17 cellular contexts compared by ENCODE assay signal in the genomic region with DNA sequence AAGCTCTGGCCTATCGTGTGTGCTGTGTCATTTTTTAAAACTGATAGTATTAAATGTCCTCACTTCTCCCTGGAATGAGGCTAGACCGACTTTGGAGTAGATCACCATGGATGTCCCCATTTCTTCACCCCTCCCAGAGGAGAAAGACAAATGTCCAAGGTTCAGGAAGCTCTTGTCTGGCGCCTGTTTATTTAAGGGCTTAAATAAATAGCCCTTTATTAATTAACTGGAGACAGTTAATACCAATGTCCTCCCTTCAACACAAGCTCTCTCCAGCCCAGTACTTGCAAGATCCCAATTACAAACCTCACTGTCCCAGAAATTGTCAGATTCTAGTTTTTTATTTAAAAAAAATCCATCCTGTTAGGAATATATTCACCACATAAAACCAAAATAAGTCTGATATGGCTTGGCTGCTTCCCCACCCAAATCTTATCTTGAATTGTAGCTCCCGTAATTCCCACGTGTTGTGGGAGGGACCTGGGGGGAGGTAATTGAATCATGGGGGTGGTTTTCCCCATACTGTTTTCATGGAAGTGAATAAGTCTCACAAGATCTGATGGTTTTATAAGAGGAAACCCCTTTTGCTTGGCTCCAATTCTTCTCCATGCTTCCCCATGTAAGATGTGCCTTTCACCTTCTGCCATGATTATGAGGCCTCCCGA.
DNase-seq lines count a peak whose midpoint lies in the region; ATAC-seq and TF ChIP-seq lines count a peak whose summit lies in the region.
"Had no signal": no experiment of that assay in that cellular context is flagged by ENCODE, and none has a peak within 500 bp of the region (broad histone marks: within the 10 kb centered on the region; RNA-seq: fewer than 3 reads in every experiment).

No MANE protein-coding gene starts in this region.

- no peak for TF ChIP-seq EP300 in upper lobe of left lung (IDR thresholded peaks at IDR 0.05)

- no peak overlapping the region for H3K4me3 Mint-ChIP-seq in activated CD4-positive, alpha-beta T cell treated with anti-CD3 and anti-CD28 coated beads for 36 hours
- H3K4me3 Mint-ChIP-seq: B cell; CD8-positive, alpha-beta T cell; GM23338 had no signal

- H3K4me3 ChIP-seq in LNCaP clone FGC (ENCODE audit: low read depth, low read length) (no peak overlapping the region), hepatocyte (no peak overlapping the region), liver (ENCODE audit: low read depth in 1 of 3, low read length in 3 of 3) (peak overlapping the region; percentile 62 to 75 (median 70)), upper lobe of left lung (no peak overlapping the region)
- H3K4me3 ChIP-seq: BLaER1 treated with 17β-estradiol and CSF1 and Interleukin-3, amounts not matched to agents 10 nM and 100 nM; GM12878; GM23338 had no signal

- intact Hi-C loops in activated CD4-positive, alpha-beta T cell treated with anti-CD3 and anti-CD28 coated beads for 36 hours (cut with DNase I, micrococcal nuclease): no loop called here

- H3K4me1 Mint-ChIP-seq in activated CD4-positive, alpha-beta T cell treated with anti-CD3 and anti-CD28 coated beads for 36 hours: no peaks in the 10 kb centered on the region
- H3K4me1 Mint-ChIP-seq: B cell, GM23338 had no signal

- POLR2A ChIA-PET in activated CD4-positive, alpha-beta T cell treated with anti-CD3 and anti-CD28 coated beads for 36 hours (lab: Charles Lee): no interaction called here

- no peaks in the 10 kb centered on the region for H3K27me3 Mint-ChIP-seq in activated CD4-positive, alpha-beta T cell treated with anti-CD3 and anti-CD28 coated beads for 36 hours
- H3K27me3 Mint-ChIP-seq: B cell had no signal

- no peaks in the 10 kb centered on the region for H4K20me1 ChIP-seq in hepatocyte (ENCODE audit: insufficient read depth, poor library complexity, severe bottlenecking)
- H4K20me1 ChIP-seq: BLaER1 treated with 17β-estradiol and CSF1 and Interleukin-3, amounts not matched to agents 10 nM and 100 nM had no signal

- no peaks in the 10 kb centered on the region for H3K27me3 ChIP-seq in hepatocyte
- H3K27me3 ChIP-seq in liver (ENCODE audit: control insufficient read depth in 4 of 4, insufficient read depth in 4 of 4, low read length in 3 of 4): no peaks in the 10 kb centered on the region
- H3K27me3 ChIP-seq in upper lobe of left lung: no peaks in the 10 kb centered on the region
- H3K27me3 ChIP-seq: BLaER1 treated with 17β-estradiol and CSF1 and Interleukin-3, amounts not matched to agents 10 nM and 100 nM had no signal

- no peak overlapping the region for H3K27ac Mint-ChIP-seq in activated CD4-positive, alpha-beta T cell treated with anti-CD3 and anti-CD28 coated beads for 36 hours
- H3K27ac Mint-ChIP-seq: B cell; CD8-positive, alpha-beta T cell; GM23338 had no signal

- no peaks in the 10 kb centered on the region for H3K4me1 ChIP-seq in hepatocyte (ENCODE audit: insufficient read depth)
- H3K4me1 ChIP-seq in liver (ENCODE audit: control insufficient read depth in 4 of 4, insufficient read depth in 4 of 4, low read length in 3 of 4): peaks cover 4 to 18% (median 11%) of the 10 kb centered on the region in 4 donors
- H3K4me1 ChIP-seq in upper lobe of left lung: no peaks in the 10 kb centered on the region

- H3K4me2 ChIP-seq in hepatocyte: peak overlapping the region; percentile 39
- H3K4me2 ChIP-seq: BLaER1 treated with 17β-estradiol and CSF1 and Interleukin-3, amounts not matched to agents 10 nM and 100 nM; GM23338 had no signal

- H3K27ac ChIP-seq in hepatocyte: peak overlapping the region; percentile 73
- H3K27ac ChIP-seq in liver (ENCODE audit: low read depth in 1 of 2, low read length in 2 of 2): peak overlapping the region; percentile 76
- H3K27ac ChIP-seq in upper lobe of left lung: no peak overlapping the region
- H3K27ac ChIP-seq: BLaER1 treated with 17β-estradiol and CSF1 and Interleukin-3, amounts not matched to agents 10 nM and 100 nM had no signal

- TF ChIP-seq RAD21 in liver (IDR thresholded peaks at IDR 0.05): peak; percentile 42 to 55

- H3K36me3 ChIP-seq in hepatocyte (replicated peaks; ENCODE audit: insufficient read depth, low read depth) (no peaks in the 10 kb centered on the region), liver (ENCODE audit: control insufficient read depth in 4 of 4, insufficient read depth in 3 of 4, low read depth in 1 of 4, low read length in 3 of 4) (no peaks in the 10 kb centered on the region), upper lobe of left lung (no peaks in the 10 kb centered on the region)
- H3K36me3 ChIP-seq: BLaER1 treated with 17β-estradiol and CSF1 and Interleukin-3, amounts not matched to agents 10 nM and 100 nM had no signal

- TF ChIP-seq POLR2A in upper lobe of left lung (IDR thresholded peaks at IDR 0.05): no peak

- no peak for ATAC-seq in GM18909 (IDR thresholded peaks at IDR 0.05; ENCODE audit: poor library complexity, unreplicated experiment)
- no peak for ATAC-seq in activated CD4-positive, alpha-beta T cell treated with anti-CD3 and anti-CD28 coated beads for 36 hours
- ATAC-seq in upper lobe of left lung (ENCODE audit: low FRiP score in 2 of 2): no peak
- ATAC-seq: CD8-positive, alpha-beta T cell; GM12878; GM23338 had no signal

- H3K36me3 Mint-ChIP-seq in activated CD4-positive, alpha-beta T cell treated with anti-CD3 and anti-CD28 coated beads for 36 hours (ENCODE audit: low read depth): no peaks in the 10 kb centered on the region
- H3K36me3 Mint-ChIP-seq: CD8-positive, alpha-beta T cell had no signal

- H3K9me3 ChIP-seq in hepatocyte (ENCODE audit: low read depth): no peaks in the 10 kb centered on the region
- H3K9me3 ChIP-seq in liver (ENCODE audit: control insufficient read depth in 4 of 4, low read length in 3 of 4): no peaks in the 10 kb centered on the region
- H3K9me3 ChIP-seq in upper lobe of left lung: no peaks in the 10 kb centered on the region

- TF ChIP-seq CTCF in LNCaP clone FGC (IDR thresholded peaks at IDR 0.05; ENCODE audit: control insufficient read depth, extremely low read depth, insufficient read depth) (no peak), hepatocyte (IDR thresholded peaks at IDR 0.05; ENCODE audit: poor library complexity) (no peak), liver (IDR thresholded peaks at IDR 0.05; ENCODE audit: low read depth, low read length, missing input control) (no peak), upper lobe of left lung (IDR thresholded peaks at IDR 0.05) (no peak)

- H3K9ac ChIP-seq in liver (ENCODE audit: low read depth in 1 of 2, low read length in 2 of 2): peak overlapping the region in 1 of 2 donors; percentile 57
- H3K9ac ChIP-seq: BLaER1 treated with 17β-estradiol and CSF1 and Interleukin-3, amounts not matched to agents 10 nM and 100 nM had no signal

- no peak overlapping the region for H2AFZ ChIP-seq in hepatocyte
- H2AFZ ChIP-seq: GM23338 had no signal

- 58% methylated on average over 6 of the region's 6 CpGs for WGBS in hepatocyte (ENCODE audit: low lambda C conversion rate, missing lambda C conversion rate)
- WGBS in liver: 32% methylated on average over 6 of the region's 6 CpGs
- WGBS in upper lobe of left lung, 2 donors: 73 to 82% methylated on average over 6 of the region's 6 CpGs

- no peaks in the 10 kb centered on the region for H3K79me2 ChIP-seq in hepatocyte

- H3K9me2 ChIP-seq in hepatocyte (replicated peaks; ENCODE audit: insufficient read depth): no peaks in the 10 kb centered on the region

- DNase-seq in LNCaP clone FGC (ENCODE audit: low read depth): peak; percentile 0
- DNase-seq in hepatocyte (ENCODE audit: low spot score): peak; percentile 41
- no peak for DNase-seq in activated CD4-positive, alpha-beta T cell treated with anti-CD3 and anti-CD28 coated beads for 36 hours
- DNase-seq in upper lobe of left lung: no peak
- DNase-seq: CD8-positive, alpha-beta T cell; DMS 273 treated with DMSO at 0.1 percent for 48 hours; DMS53; DND-41; EL; HCEC 1CT; IMR-90 had no signal

- H3K9me3 Mint-ChIP-seq in activated CD4-positive, alpha-beta T cell treated with anti-CD3 and anti-CD28 coated beads for 36 hours (ENCODE audit: low read depth): no peaks in the 10 kb centered on the region
- H3K9me3 Mint-ChIP-seq: CD8-positive, alpha-beta T cell; GM23338 had no signal

- CTCF ChIA-PET in activated CD4-positive, alpha-beta T cell treated with anti-CD3 and anti-CD28 coated beads for 36 hours (lab: Charles Lee): no interaction called here

TF ChIP-seq in liver, 16 proteins besides CTCF, POLR2A, EP300 and RAD21 (continues in another document):
- TF ChIP-seq SP1 (IDR thresholded peaks at IDR 0.05) (peak; percentile 99), RXRA (IDR thresholded peaks at IDR 0.05) (peak; percentile 74), JUND (IDR thresholded peaks at IDR 0.05) (peak; percentile 64 to 86), EGR1 (IDR thresholded peaks at IDR 0.05; ENCODE audit: low read depth in 2 of 2) (no peak), NR2F2 (IDR thresholded peaks at IDR 0.05) (no peak), YY1 (IDR thresholded peaks at IDR 0.05) (peak; percentile 75), FOXA1 (IDR thresholded peaks at IDR 0.05) (peak; percentile 99), FOXA2 (IDR thresholded peaks at IDR 0.05) (peak; percentile 100)
- TF ChIP-seq, protein P1, sequence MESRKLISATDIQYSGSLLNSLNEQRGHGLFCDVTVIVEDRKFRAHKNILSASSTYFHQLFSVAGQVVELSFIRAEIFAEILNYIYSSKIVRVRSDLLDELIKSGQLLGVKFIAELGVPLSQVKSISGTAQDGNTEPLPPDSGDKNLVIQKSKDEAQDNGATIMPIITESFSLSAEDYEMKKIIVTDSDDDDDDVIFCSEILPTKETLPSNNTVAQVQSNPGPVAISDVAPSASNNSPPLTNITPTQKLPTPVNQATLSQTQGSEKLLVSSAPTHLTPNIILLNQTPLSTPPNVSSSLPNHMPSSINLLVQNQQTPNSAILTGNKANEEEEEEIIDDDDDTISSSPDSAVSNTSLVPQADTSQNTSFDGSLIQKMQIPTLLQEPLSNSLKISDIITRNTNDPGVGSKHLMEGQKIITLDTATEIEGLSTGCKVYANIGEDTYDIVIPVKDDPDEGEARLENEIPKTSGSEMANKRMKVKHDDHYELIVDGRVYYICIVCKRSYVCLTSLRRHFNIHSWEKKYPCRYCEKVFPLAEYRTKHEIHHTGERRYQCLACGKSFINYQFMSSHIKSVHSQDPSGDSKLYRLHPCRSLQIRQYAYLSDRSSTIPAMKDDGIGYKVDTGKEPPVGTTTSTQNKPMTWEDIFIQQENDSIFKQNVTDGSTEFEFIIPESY (IDR thresholded peaks at IDR 0.05): peak; percentile 67
- TF ChIP-seq, protein P2, sequence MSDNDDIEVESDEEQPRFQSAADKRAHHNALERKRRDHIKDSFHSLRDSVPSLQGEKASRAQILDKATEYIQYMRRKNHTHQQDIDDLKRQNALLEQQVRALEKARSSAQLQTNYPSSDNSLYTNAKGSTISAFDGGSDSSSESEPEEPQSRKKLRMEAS (IDR thresholded peaks at IDR 0.05): peak; percentile 52
- TF ChIP-seq, protein P3, sequence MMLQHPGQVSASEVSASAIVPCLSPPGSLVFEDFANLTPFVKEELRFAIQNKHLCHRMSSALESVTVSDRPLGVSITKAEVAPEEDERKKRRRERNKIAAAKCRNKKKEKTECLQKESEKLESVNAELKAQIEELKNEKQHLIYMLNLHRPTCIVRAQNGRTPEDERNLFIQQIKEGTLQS (IDR thresholded peaks at IDR 0.05): no peak

Comparison
In these comparisons a context has a peak if more than half of its experiments do, and no peak if none do; other contexts are left out.
1. DNase-seq: peak in LNCaP clone FGC (single experiment) and hepatocyte (single experiment); none in activated CD4-positive, alpha-beta T cell treated with anti-CD3 and anti-CD28 coated beads for 36 hours (single experiment) and upper lobe of left lung (0 of 2).
2. H3K4me3 ChIP-seq: peak in liver (3 of 3); none in LNCaP clone FGC (single experiment), hepatocyte (single experiment) and upper lobe of left lung (0 of 4).
3. H3K27ac ChIP-seq: peak in hepatocyte (single experiment) and liver (2 of 2); none in upper lobe of left lung (0 of 4).